ENCODE assay signal across 16 cellular contexts in genomic region chr15:45298964-45299378, GRCh38. TPM values are rescaled to one million over a fixed set of nuclear protein-coding genes. Genes with fewer than 3 reads are reported as not detected.
"Had no signal": no experiment of that assay in that cellular context is flagged by ENCODE, and none has a peak within 500 bp of the region (broad histone marks: within the 10 kb centered on the region; RNA-seq: fewer than 3 reads in every experiment).

No MANE protein-coding gene starts in this region.

RNA-seq across cellular contexts. Expression of gene SLC28A2, which starts 46.9 kb away (rescaled TPM):
- total RNA-seq: activated naive CD4-positive, alpha-beta T cell treated with anti-CD3 and anti-CD28 coated beads for 36 hours; activated naive CD4-positive, alpha-beta T cell treated with anti-CD3 and anti-CD28 coated beads, Interleukin-2, amount 50 U/mL, for 72 hours; activated naive CD8-positive, alpha-beta T cell treated with anti-CD3 and anti-CD28 coated beads for 36 hours; activated naive CD8-positive, alpha-beta T cell treated with anti-CD3 and anti-CD28 coated beads, Interleukin-2, amount 10 ng/mL, durations not matched to agents 7 days and 5 days; activated T-cell treated with anti-CD3 and anti-CD28 coated beads, Interleukin-2, amount 50 U/mL, for 72 hours; activated T-helper 1 cell treated with anti-CD3 and anti-CD28 coated beads, Interleukin-12 subunit alpha, Interleukin-12 subunit beta, Interleukin-2, Interleukin-4 antibody, amounts not matched to agents 30 ng/mL and 10 ng/mL and 1 ng/mL, durations not matched to agents 14 hours and 24 hours and 36 hours; activated T-helper 17 cell treated with anti-CD3 and anti-CD28 coated beads, Interleukin-2, amount 50 U/mL, for 72 hours; activated T-helper 2 cell treated with anti-CD3 and anti-CD28 coated beads, Interferon-gamma antibody, Interleukin-2, Interleukin-4, amounts not matched to agents 10 μg/mL and 5 μg/mL and 100 μg/mL, durations not matched to agents 14 hours and 24 hours and 36 hours; aorta; ascending aorta; astrocyte; breast epithelium; bronchial epithelial cell; cardiac muscle cell; cardiac septum; cerebellum had no signal
